ENCODE assay signal across 8 cellular contexts in genomic region chr6:111551521-111552231, GRCh38. TPM values are rescaled to one million over a fixed set of nuclear protein-coding genes. Genes with fewer than 3 reads are reported as not detected.
DNase-seq lines count a peak whose midpoint lies in the region; ATAC-seq and TF ChIP-seq lines count a peak whose summit lies in the region.

No MANE protein-coding gene starts in this region.

- no peak overlapping the region for H3K4me3 Mint-ChIP-seq in osteocyte (ENCODE audit: unreplicated experiment)
- H3K4me3 Mint-ChIP-seq in effector memory CD8-positive, alpha-beta T cell, result no peak overlapping the region

- ATAC-seq in effector memory CD8-positive, alpha-beta T cell (replicated peaks), result no peak

- H3K27me3 Mint-ChIP-seq in osteocyte (ENCODE audit: unreplicated experiment), result no peaks in the 10 kb centered on the region
- no peaks in the 10 kb centered on the region for H3K27me3 Mint-ChIP-seq in effector memory CD8-positive, alpha-beta T cell

- H3K27ac ChIP-seq in epithelial cell of prostate, result peak overlapping the region; percentile 33

- TF ChIP-seq CTCF in osteocyte (IDR thresholded peaks at IDR 0.05), result no peak

- DNase-seq in DMS79 (lab: John Stamatoyannopoulos, UW) (peak; percentile 81), NCI-H345 (lab: John Stamatoyannopoulos, UW) (peak; percentile 99), epithelial cell of prostate (ENCODE audit: low read depth, low spot score) (no peak), osteocyte (ENCODE audit: extremely low spot score, unreplicated experiment) (no peak), amniotic stem cell (lab: John Stamatoyannopoulos, UW) (no peak), HPDE6-E6E7 (ENCODE audit: extremely low spot score) (no peak), NOMO-1 treated with DMSO at 0.1 percent for 48 hours (lab: John Stamatoyannopoulos, UW; ENCODE audit: unreplicated experiment) (no peak)
- no peak for DNase-seq in effector memory CD8-positive, alpha-beta T cell

- H3K9me3 Mint-ChIP-seq in osteocyte (ENCODE audit: unreplicated experiment), result no peaks in the 10 kb centered on the region
- no peaks in the 10 kb centered on the region for H3K9me3 Mint-ChIP-seq in effector memory CD8-positive, alpha-beta T cell

- H3K36me3 Mint-ChIP-seq in osteocyte (ENCODE audit: unreplicated experiment), result no peaks in the 10 kb centered on the region
- peaks cover 2% of the 10 kb centered on the region for H3K36me3 Mint-ChIP-seq in effector memory CD8-positive, alpha-beta T cell (ENCODE audit: insufficient read depth)

- H3K27ac Mint-ChIP-seq in osteocyte (ENCODE audit: unreplicated experiment), result peak overlapping the region; percentile 94
- peak overlapping the region in 1 of 2 donors; percentile 11 for H3K27ac Mint-ChIP-seq in effector memory CD8-positive, alpha-beta T cell

- peaks cover 44% of the 10 kb centered on the region for H3K4me1 Mint-ChIP-seq in osteocyte (ENCODE audit: unreplicated experiment)
- H3K4me1 Mint-ChIP-seq in effector memory CD8-positive, alpha-beta T cell (ENCODE audit: low read depth in 2 of 2), result peaks cover 0 to 6% of the 10 kb centered on the region in 2 donors

RNA-seq across cellular contexts. Expression of gene TRAF3IP2, which starts 54.0 kb away (rescaled TPM):
- 10.5 and 12.8 TPM in 2 replicates for total RNA-seq in osteocyte

Comparison
In these comparisons a context has a peak if more than half of its experiments do, and no peak if none do; other contexts are left out.
1. DNase-seq: peak in DMS79 (single experiment) and NCI-H345 (single experiment); none in epithelial cell of prostate (single experiment), osteocyte (single experiment), effector memory CD8-positive, alpha-beta T cell (0 of 3), amniotic stem cell (single experiment), HPDE6-E6E7 (single experiment) and NOMO-1 treated with DMSO at 0.1 percent for 48 hours (single experiment).